ENCODE assay signal across 19 cellular contexts in the genomic region with DNA sequence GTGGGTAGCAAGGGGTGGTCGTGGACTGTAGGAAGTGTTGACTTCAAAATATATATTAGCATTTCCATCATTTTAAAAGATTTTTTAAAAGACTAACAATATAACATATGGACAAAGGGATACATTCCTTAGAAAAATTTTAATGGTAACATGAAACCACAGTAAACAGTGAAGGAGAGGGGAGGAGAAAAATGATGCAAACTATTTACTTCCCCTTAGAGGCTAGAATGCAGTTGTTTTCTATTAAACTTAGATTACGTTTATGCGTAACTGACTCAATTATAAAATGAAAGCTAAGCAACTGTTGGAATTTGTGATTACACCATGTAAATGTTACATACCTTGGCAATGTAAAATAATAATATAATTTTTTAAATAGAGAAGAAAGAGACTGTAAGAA.
"Had no signal": no experiment of that assay in that cellular context is flagged by ENCODE, and none has a peak within 500 bp of the region (broad histone marks: within the 10 kb centered on the region; RNA-seq: fewer than 3 reads in every experiment).

No MANE protein-coding gene starts in this region.

- H3K4me3 Mint-ChIP-seq: activated B cell treated with CpG ODN at 0.5 μM for 24 hours; activated CD8-positive, alpha-beta T cell treated with anti-CD3 and anti-CD28 coated beads for 36 hours; activated naive CD4-positive, alpha-beta T cell treated with anti-CD3 and anti-CD28 coated beads for 36 hours; activated naive CD8-positive, alpha-beta T cell treated with anti-CD3 and anti-CD28 coated beads, Interleukin-2, amount 50 U/mL, for 24 hours; T-cell had no signal

- H3K9me3 ChIP-seq: breast epithelium, right atrium auricular region, stomach, testis had no signal

- H3K36me3 ChIP-seq: breast epithelium, stomach had no signal

- H3K4me1 ChIP-seq: testis had no signal

- ATAC-seq: activated CD8-positive, alpha-beta T cell treated with anti-CD3 and anti-CD28 coated beads for 36 hours; activated naive CD8-positive, alpha-beta T cell treated with anti-CD3 and anti-CD28 coated beads, Interleukin-2, amount 50 U/mL, for 24 hours; esophagus mucosa; T-cell had no signal

- H3K27ac Mint-ChIP-seq: activated B cell treated with CpG ODN at 0.5 μM for 24 hours; activated CD8-positive, alpha-beta T cell treated with anti-CD3 and anti-CD28 coated beads for 36 hours; activated naive CD4-positive, alpha-beta T cell treated with anti-CD3 and anti-CD28 coated beads for 36 hours; activated naive CD8-positive, alpha-beta T cell treated with anti-CD3 and anti-CD28 coated beads, Interleukin-2, amount 50 U/mL, for 24 hours; activated T-helper 2 cell treated with anti-CD3 and anti-CD28 coated beads, Interferon-gamma antibody, Interleukin-2, Interleukin-4, amounts not matched to agents 10 μg/mL and 5 μg/mL and 100 μg/mL, durations not matched to agents 14 hours and 24 hours and 36 hours; progenitor cell of endocrine pancreas; T-cell had no signal

- H3K27ac ChIP-seq: breast epithelium, right atrium auricular region, testis had no signal

- H3K27me3 ChIP-seq: breast epithelium, right atrium auricular region, stomach, testis had no signal

- H3K4me1 Mint-ChIP-seq: activated B cell treated with CpG ODN at 0.5 μM for 24 hours; activated naive CD8-positive, alpha-beta T cell treated with anti-CD3 and anti-CD28 coated beads, Interleukin-2, amount 50 U/mL, for 24 hours; T-cell had no signal

- H3K9me3 Mint-ChIP-seq: activated B cell treated with CpG ODN at 0.5 μM for 24 hours; activated CD8-positive, alpha-beta T cell treated with anti-CD3 and anti-CD28 coated beads for 36 hours; activated naive CD4-positive, alpha-beta T cell treated with anti-CD3 and anti-CD28 coated beads for 36 hours; activated naive CD8-positive, alpha-beta T cell treated with anti-CD3 and anti-CD28 coated beads, Interleukin-2, amount 50 U/mL, for 24 hours; activated T-helper 2 cell treated with anti-CD3 and anti-CD28 coated beads, Interferon-gamma antibody, Interleukin-2, Interleukin-4, amounts not matched to agents 10 μg/mL and 5 μg/mL and 100 μg/mL, durations not matched to agents 14 hours and 24 hours and 36 hours; T-cell had no signal

- H3K4me3 ChIP-seq: breast epithelium, right atrium auricular region, stomach, testis had no signal

- H3K36me3 Mint-ChIP-seq: T-cell had no signal

- H3K27me3 Mint-ChIP-seq: activated CD8-positive, alpha-beta T cell treated with anti-CD3 and anti-CD28 coated beads for 36 hours; activated naive CD8-positive, alpha-beta T cell treated with anti-CD3 and anti-CD28 coated beads, Interleukin-2, amount 50 U/mL, for 24 hours; progenitor cell of endocrine pancreas; T-cell had no signal

- DNase-seq: activated B cell treated with CpG ODN at 0.5 μM for 24 hours; activated CD4-positive, alpha-beta T cell treated with anti-CD3 and anti-CD28 coated beads for 48 hours; activated CD8-positive, alpha-beta T cell treated with anti-CD3 and anti-CD28 coated beads for 36 hours; activated naive CD4-positive, alpha-beta T cell treated with anti-CD3 and anti-CD28 coated beads for 36 hours; activated naive CD8-positive, alpha-beta T cell treated with anti-CD3 and anti-CD28 coated beads, Interleukin-2, amount 50 U/mL, for 24 hours; activated T-cell treated with anti-CD3 and anti-CD28 coated beads, Interleukin-2, amount 50 U/mL, for 1 hour; effector CD4-positive, alpha-beta T cell; foreskin fibroblast; hippocampal formation; islet precursor cell; occipital lobe; stomach; T-cell; testis had no signal
